ENCODE assay signal across 3 cellular contexts in the genomic region with DNA sequence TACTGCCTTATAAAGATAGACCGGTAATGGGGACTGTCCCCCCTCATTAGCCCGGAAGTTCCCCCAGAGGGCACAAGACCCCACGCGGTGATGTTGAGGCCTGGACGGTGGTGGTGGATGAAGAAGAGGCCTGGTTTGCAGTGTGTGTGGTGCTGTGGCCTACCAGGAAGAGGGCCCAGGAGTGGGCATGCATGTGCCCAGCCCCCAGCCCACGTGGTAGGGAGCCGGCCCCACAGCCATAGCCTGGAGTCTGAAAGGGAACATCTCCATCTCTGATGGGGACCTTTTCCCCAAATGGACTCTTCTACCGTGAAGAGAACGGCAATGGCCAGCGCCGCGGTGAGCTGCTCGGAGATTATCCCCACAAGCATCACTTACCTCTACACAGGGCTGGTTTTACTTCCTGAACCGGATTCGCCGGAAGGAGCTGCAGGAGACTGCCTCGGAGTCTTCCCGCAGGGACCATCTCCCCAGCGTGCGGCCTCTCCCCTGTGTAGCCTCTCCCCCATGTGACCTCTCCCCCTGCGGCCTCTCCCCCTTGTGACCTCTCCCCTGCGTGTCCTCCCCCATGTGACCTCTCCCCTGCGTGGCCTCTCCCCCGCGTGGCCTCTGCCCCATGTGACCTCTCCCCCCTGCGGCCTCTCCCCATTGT.
"Had no signal": no experiment of that assay in that cellular context is flagged by ENCODE, and none has a peak within 500 bp of the region (broad histone marks: within the 10 kb centered on the region; RNA-seq: fewer than 3 reads in every experiment).

No MANE protein-coding gene starts in this region.

- H3K9me3 ChIP-seq: ascending aorta, esophagus squamous epithelium had no signal

- H3K27ac ChIP-seq: ascending aorta had no signal

- H3K4me3 ChIP-seq: ascending aorta had no signal

- FAIRE-seq: endometrium had no signal

- DNase-seq: esophagus squamous epithelium had no signal

- H3K27me3 ChIP-seq: ascending aorta, esophagus squamous epithelium had no signal
